ENCODE assay signal across 27 cellular contexts in the genomic region with DNA sequence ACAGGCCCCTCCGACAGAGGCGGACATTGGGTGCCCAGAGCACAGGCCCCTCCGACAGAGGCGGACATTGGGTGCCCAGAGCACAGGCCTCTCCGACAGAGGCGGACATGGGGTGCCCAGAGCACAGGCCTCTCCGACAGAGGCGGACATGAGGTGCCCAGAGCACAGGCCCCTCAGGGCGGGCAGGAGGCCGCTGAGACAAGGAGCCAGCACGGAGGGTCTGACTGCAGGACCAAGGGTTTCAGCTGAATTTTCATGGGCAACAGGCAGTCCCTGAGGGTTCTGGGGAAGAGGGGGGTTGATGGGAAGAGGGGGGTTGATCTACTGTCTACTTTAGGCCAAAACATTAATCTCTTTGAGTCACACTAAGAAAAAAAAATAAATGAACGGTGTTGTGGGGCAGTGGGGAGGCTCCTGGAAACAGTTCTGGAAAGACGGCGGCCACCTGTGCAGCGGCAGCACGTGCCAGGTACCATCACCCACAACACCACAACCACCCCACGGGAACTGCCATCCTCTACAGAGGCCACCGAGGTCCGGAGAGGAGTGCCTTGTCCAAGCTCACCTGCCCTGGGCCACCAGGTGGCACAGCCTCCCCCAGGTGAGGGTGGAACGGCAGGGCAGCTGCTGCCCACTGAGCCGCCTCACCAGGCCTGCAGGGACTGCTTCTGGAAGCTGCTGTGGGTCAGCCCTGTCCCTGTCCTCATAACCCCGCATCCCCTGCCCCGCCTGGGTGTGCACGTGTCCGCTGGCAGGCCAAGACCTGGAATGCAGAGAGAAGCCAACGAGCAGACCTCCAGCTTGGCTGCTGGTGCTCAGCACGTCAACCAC.
"Had no signal": no experiment of that assay in that cellular context is flagged by ENCODE, and none has a peak within 500 bp of the region (broad histone marks: within the 10 kb centered on the region; RNA-seq: fewer than 3 reads in every experiment).

No MANE protein-coding gene starts in this region.

- H3K4me3 ChIP-seq: cardiac muscle cell, SJCRH30, SK-N-MC had no signal

- H3K9ac ChIP-seq: KMS-11 had no signal

- H3K27ac ChIP-seq: cardiac muscle cell, KMS-11, SJCRH30, SK-N-MC, WERI-Rb-1 had no signal

- H3K27me3 ChIP-seq: cardiac muscle cell, SJCRH30 had no signal

- H3K9me3 ChIP-seq: SJCRH30 had no signal

- DNase-seq: activated CD4-positive, alpha-beta memory T cell treated with anti-CD3 and anti-CD28 coated beads, Interleukin-2, amount 10 ng/mL, durations not matched to agents 7 days and 5 days; activated CD4-positive, alpha-beta T cell treated with anti-CD3 and anti-CD28 coated beads for 1 hour; activated CD4-positive, alpha-beta T cell treated with anti-CD3 and anti-CD28 coated beads for 48 hours; activated CD4-positive, CD25-positive, alpha-beta regulatory T cell; activated CD8-positive, alpha-beta memory T cell treated with anti-CD3 and anti-CD28 coated beads for 24 hours; activated CD8-positive, alpha-beta memory T cell treated with anti-CD3 and anti-CD28 coated beads, Interleukin-2, amount 10 ng/mL, durations not matched to agents 7 days and 5 days; activated CD8-positive, alpha-beta memory T cell treated with anti-CD3 and anti-CD28 coated beads, Interleukin-2, amount 50 U/mL, for 48 hours; activated gamma-delta T cell; activated naive CD4-positive, alpha-beta T cell treated with Interleukin-2 at 50 U/mL for 16 hours; activated naive CD8-positive, alpha-beta T cell treated with anti-CD3 and anti-CD28 coated beads, Interleukin-2, amount 50 U/mL, for 24 hours; activated T-cell treated with anti-CD3 and anti-CD28 coated beads, Interleukin-2, amount 50 U/mL, for 48 hours; anterior cingulate cortex; NCI-H1105; NCI-H1417 treated with DMSO at 0.1 percent for 48 hours; NCI-H1694; NCI-H1930; NCI-H2081 treated with DMSO at 0.1 percent for 48 hours; NCI-H345; NCI-H524 treated with DMSO at 0.1 percent for 48 hours; SHP77; SJCRH30; T1000; WERI-Rb-1 had no signal

- H3K36me3 ChIP-seq: cardiac muscle cell, SJCRH30 had no signal

- H3K4me1 ChIP-seq: SJCRH30 had no signal

- ATAC-seq: activated CD8-positive, alpha-beta memory T cell treated with anti-CD3 and anti-CD28 coated beads, Interleukin-2, amount 10 ng/mL, durations not matched to agents 7 days and 5 days; activated naive CD8-positive, alpha-beta T cell treated with anti-CD3 and anti-CD28 coated beads, Interleukin-2, amount 50 U/mL, for 24 hours; Panc1 had no signal

- H3K4me2 ChIP-seq: KMS-11 had no signal
